In the genomic region with DNA sequence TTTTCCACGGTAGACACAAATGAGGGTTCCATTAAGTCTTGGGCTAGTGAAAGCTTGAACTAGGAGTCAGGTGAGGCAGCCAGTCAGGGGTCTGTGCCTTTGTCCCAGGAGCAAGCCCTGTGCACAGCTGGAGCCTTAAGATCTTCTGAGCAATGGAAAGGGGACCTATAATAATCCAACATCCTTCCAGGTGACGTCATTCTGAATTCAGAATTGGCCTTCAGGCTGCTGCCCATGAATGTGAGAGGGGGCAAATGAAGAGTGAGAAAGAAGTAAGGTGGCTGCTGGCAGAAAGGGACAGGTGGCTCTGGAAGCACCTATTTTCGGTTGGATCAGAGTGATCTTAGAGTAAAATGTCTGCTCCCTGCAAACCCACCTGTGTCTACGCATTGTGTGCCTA, we compare ENCODE assay signal across 27 cellular contexts.
"Had no signal": no experiment of that assay in that cellular context is flagged by ENCODE, and none has a peak within 500 bp of the region (broad histone marks: within the 10 kb centered on the region; RNA-seq: fewer than 3 reads in every experiment).

No MANE protein-coding gene starts in this region.

- H3K79me2 ChIP-seq: hepatocyte had no signal

- H3K36me3 ChIP-seq: esophagus squamous epithelium, gastroesophageal sphincter, heart left ventricle, left lung, lower lobe of right lung had no signal

- H3K4me1 Mint-ChIP-seq: immature natural killer cell; memory B cell; naive thymus-derived CD4-positive, alpha-beta T cell had no signal

- H3K27ac Mint-ChIP-seq: immature natural killer cell; memory B cell; naive thymus-derived CD4-positive, alpha-beta T cell had no signal

- FAIRE-seq: colon, endometrium, frontal cortex had no signal

- DNase-seq: dermis blood vessel endothelial cell; dorsolateral prefrontal cortex; effector CD4-positive, alpha-beta T cell; effector memory CD4-positive, alpha-beta T cell; erythroblast; esophagus squamous epithelium; foreskin fibroblast; heart left ventricle; hypothalamus; immature natural killer cell; islet precursor cell; left cardiac atrium; left lung; left ventricle myocardium superior; lower lobe of right lung; mesendoderm; midbrain; naive thymus-derived CD4-positive, alpha-beta T cell had no signal

- H3K4me2 ChIP-seq: hepatocyte had no signal

- H3K4me3 ChIP-seq: coronary artery, dorsolateral prefrontal cortex, esophagus squamous epithelium, gastroesophageal sphincter, heart left ventricle, hepatocyte, left lung, lower lobe of right lung had no signal

- H2AFZ ChIP-seq: hepatocyte had no signal

- H3K4me1 ChIP-seq: esophagus squamous epithelium, gastroesophageal sphincter, heart left ventricle, left lung, lower lobe of right lung had no signal

- H3K27me3 ChIP-seq: esophagus squamous epithelium, heart left ventricle, hepatocyte, left lung had no signal

- H3K4me3 Mint-ChIP-seq: immature natural killer cell; memory B cell; naive thymus-derived CD4-positive, alpha-beta T cell had no signal

- H3K9me3 ChIP-seq: esophagus squamous epithelium, left lung, lower lobe of right lung had no signal

- H3K36me3 Mint-ChIP-seq: immature natural killer cell; memory B cell; naive thymus-derived CD4-positive, alpha-beta T cell had no signal

- H3K27me3 Mint-ChIP-seq: memory B cell had no signal

- H3K27ac ChIP-seq: coronary artery, dorsolateral prefrontal cortex, epithelial cell of prostate, esophagus squamous epithelium, gastroesophageal sphincter, heart left ventricle, hepatocyte, left lung, lower lobe of right lung had no signal

- ATAC-seq: esophagus mucosa; gastroesophageal sphincter; heart left ventricle; left cardiac atrium; left lung; left ventricle myocardium superior; lower lobe of right lung; naive thymus-derived CD4-positive, alpha-beta T cell had no signal
